Comparison of ENCODE assay signal across 27 cellular contexts in the genomic region with DNA sequence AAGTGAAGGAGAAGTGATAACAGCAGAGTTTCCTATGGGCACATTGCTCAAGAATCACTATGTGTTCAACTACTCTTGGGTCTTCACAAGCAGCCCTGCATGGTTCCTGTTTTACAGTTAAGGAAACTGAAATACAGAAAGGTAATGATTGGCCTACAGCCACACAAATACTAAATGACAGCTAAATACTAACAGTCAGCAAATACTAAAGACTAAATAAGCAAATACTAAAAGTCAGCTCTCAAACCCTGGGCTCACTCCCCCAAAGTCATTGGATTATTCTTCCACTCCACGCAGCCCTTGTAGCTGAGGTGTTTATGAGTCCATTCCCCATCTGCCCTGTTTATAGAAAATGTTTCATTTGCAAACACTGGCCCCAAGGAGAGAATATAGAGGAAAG.
"Had no signal": no experiment of that assay in that cellular context is flagged by ENCODE, and none has a peak within 500 bp of the region (broad histone marks: within the 10 kb centered on the region; RNA-seq: fewer than 3 reads in every experiment).

No MANE protein-coding gene starts in this region.

- H3K27me3 ChIP-seq: ascending aorta, breast epithelium had no signal

- H3K9ac ChIP-seq: KMS-11 had no signal

- H3K27ac ChIP-seq: ascending aorta, breast epithelium, KMS-11 had no signal

- H3K9me3 ChIP-seq: ascending aorta, breast epithelium had no signal

- H3K36me3 ChIP-seq: ascending aorta, breast epithelium had no signal

- H3K4me2 ChIP-seq: KMS-11 had no signal

- H3K4me1 ChIP-seq: ascending aorta, breast epithelium had no signal

- FAIRE-seq: TTC549 had no signal

- H3K4me3 ChIP-seq: ascending aorta, breast epithelium had no signal

- DNase-seq: activated CD4-positive, alpha-beta T cell treated with anti-CD3 and anti-CD28 coated beads, Interleukin-2, amount 10 ng/mL, durations not matched to agents 24 days and 14 days; activated CD4-positive, alpha-beta T cell treated with anti-CD3 and anti-CD28 coated beads, Interleukin-2, amount 50 U/mL, for 4 hours; activated CD8-positive, alpha-beta T cell treated with anti-CD3 and anti-CD28 coated beads for 36 hours; activated effector memory CD4-positive, alpha-beta T cell treated with anti-CD3 and anti-CD28 coated beads, Interleukin-2, amount 50 U/mL, for 16 hours; activated naive CD4-positive, alpha-beta T cell; activated naive CD4-positive, alpha-beta T cell treated with anti-CD3 and anti-CD28 coated beads, Interleukin-2, amount 50 U/mL, for 16 hours; activated naive CD8-positive, alpha-beta T cell treated with anti-CD3 and anti-CD28 coated beads for 36 hours; activated T-cell treated with anti-CD3 and anti-CD28 coated beads, Interleukin-2, amount 50 U/mL, for 1 hour; activated T-cell treated with anti-CD3 and anti-CD28 coated beads, Interleukin-2, amount 50 U/mL, for 72 hours; amniotic stem cell; MM.1S; NCI-H1105; NCI-H1417 treated with DMSO at 0.1 percent for 48 hours; NCI-H187 treated with DMSO at 0.1 percent for 48 hours; NCI-H2081 treated with DMSO at 0.1 percent for 48 hours; NCI-H226; NCI-H446 treated with DMSO at 0.1 percent for 48 hours; NCI-H524; NCI-H69; NCI-H82; OCI-M1; Right ventricle myocardium superior had no signal

- ATAC-seq: activated CD8-positive, alpha-beta T cell treated with anti-CD3 and anti-CD28 coated beads for 36 hours; activated T-cell treated with anti-CD3 and anti-CD28 coated beads, Interleukin-2, amount 50 U/mL, for 72 hours; activated T-helper 17 cell treated with anti-CD3 and anti-CD28 coated beads, Interleukin-2, amount 50 U/mL, for 72 hours had no signal
